ENCODE assay signal across 9 cellular contexts in the genomic region with DNA sequence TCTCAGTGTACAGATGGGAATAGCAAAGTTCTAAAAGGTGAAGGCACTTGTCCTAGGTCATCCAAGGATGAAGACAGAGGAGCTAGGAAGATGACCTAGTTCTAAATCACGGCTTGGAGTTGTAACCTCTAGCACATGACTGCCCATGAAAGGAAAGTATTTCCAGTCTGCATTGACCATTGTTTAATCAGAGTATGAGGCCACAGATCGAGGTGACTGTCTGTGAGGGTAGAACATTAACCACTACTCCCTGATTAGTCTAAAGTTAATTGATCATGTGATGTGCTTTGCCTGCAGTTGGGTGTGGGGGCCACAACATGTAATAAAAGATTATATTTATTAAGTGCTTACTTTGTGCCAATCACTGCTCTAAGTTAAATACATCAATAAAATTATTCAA. TPM values are rescaled to one million over a fixed set of nuclear protein-coding genes. Genes with fewer than 3 reads are reported as not detected.
DNase-seq lines count a peak whose midpoint lies in the region; ATAC-seq, FAIRE-seq and TF ChIP-seq lines count a peak whose summit lies in the region.
"Had no signal": no experiment of that assay in that cellular context is flagged by ENCODE, and none has a peak within 500 bp of the region (broad histone marks: within the 10 kb centered on the region; RNA-seq: fewer than 3 reads in every experiment).

No MANE protein-coding gene starts in this region.

- H3K36me3 Mint-ChIP-seq in activated T-cell treated with anti-CD3 and anti-CD28 coated beads, Interleukin-2, amount 50 U/mL, for 24 hours (ENCODE audit: low read depth): no peaks in the 10 kb centered on the region
- no peaks in the 10 kb centered on the region for H3K36me3 Mint-ChIP-seq in astrocyte (ENCODE audit: low read depth, unreplicated experiment)

- no peaks in the 10 kb centered on the region for H3K9me3 Mint-ChIP-seq in activated T-cell treated with anti-CD3 and anti-CD28 coated beads, Interleukin-2, amount 50 U/mL, for 24 hours
- H3K9me3 Mint-ChIP-seq in astrocyte (ENCODE audit: unreplicated experiment): peaks cover 2% of the 10 kb centered on the region

- no peaks in the 10 kb centered on the region for H3K27me3 Mint-ChIP-seq in activated T-cell treated with anti-CD3 and anti-CD28 coated beads, Interleukin-2, amount 50 U/mL, for 24 hours
- H3K27me3 Mint-ChIP-seq in astrocyte (ENCODE audit: low read depth, unreplicated experiment): no peaks in the 10 kb centered on the region

- H3K9ac ChIP-seq in astrocyte (ENCODE audit: low read length): no peak overlapping the region

- H3K27ac Mint-ChIP-seq in activated T-cell treated with anti-CD3 and anti-CD28 coated beads, Interleukin-2, amount 50 U/mL, for 24 hours: peak overlapping the region; percentile 11
- peak overlapping the region; percentile 26 for H3K27ac Mint-ChIP-seq in astrocyte (ENCODE audit: unreplicated experiment)

- 63% methylated on average over 2 of the region's 2 CpGs for WGBS in thymus
- 62 to 64% methylated on average over 2 of the region's 2 CpGs for WGBS in heart right ventricle, 2 donors

- ATAC-seq in HG03064 (IDR thresholded peaks at IDR 0.05; ENCODE audit: low read depth, unreplicated experiment) (peak; percentile 43), heart right ventricle (no peak)

- H3K36me3 ChIP-seq in astrocyte (ENCODE audit: insufficient read depth, low read length): no peaks in the 10 kb centered on the region
- H3K36me3 ChIP-seq in thymus (ENCODE audit: control insufficient read depth, insufficient read depth): no peaks in the 10 kb centered on the region
- no peaks in the 10 kb centered on the region for H3K36me3 ChIP-seq in heart right ventricle

- H3K4me1 ChIP-seq in astrocyte (ENCODE audit: insufficient read depth, low read length) (peaks cover 4% of the 10 kb centered on the region), thymus (ENCODE audit: control insufficient read depth, insufficient read depth, low read length) (peaks cover 8% of the 10 kb centered on the region), heart right ventricle (peaks cover 0 to 23% (median 0%) of the 10 kb centered on the region in 9 donors)

- H3K4me2 ChIP-seq in astrocyte (ENCODE audit: low read length): no peak overlapping the region

- no peak for DNase-seq in activated T-cell treated with anti-CD3 and anti-CD28 coated beads, Interleukin-2, amount 50 U/mL, for 24 hours
- DNase-seq in activated T-cell treated with anti-CD3 and anti-CD28 coated beads for 4 hours: no peak
- DNase-seq in astrocyte (ENCODE audit: low read depth): no peak
- no peak for DNase-seq in heart right ventricle
- no peak for DNase-seq in RKO (ENCODE audit: low spot score)
- no peak for DNase-seq in activated effector memory CD4-positive, alpha-beta T cell treated with Interleukin-2 at 50 U/mL for 16 hours
- DNase-seq: activated CD4-positive, CD25-positive, alpha-beta regulatory T cell had no signal

- H3K27me3 ChIP-seq in astrocyte (ENCODE audit: insufficient read depth, low read length): no peaks in the 10 kb centered on the region
- H3K27me3 ChIP-seq in thymus (ENCODE audit: control insufficient read depth, insufficient read depth): no peaks in the 10 kb centered on the region
- peaks cover 0 to 6% (median 0%) of the 10 kb centered on the region in 7 donors for H3K27me3 ChIP-seq in heart right ventricle

- H3K4me1 Mint-ChIP-seq in activated T-cell treated with anti-CD3 and anti-CD28 coated beads, Interleukin-2, amount 50 U/mL, for 24 hours (ENCODE audit: low read depth): peaks cover 24% of the 10 kb centered on the region
- peaks cover 34% of the 10 kb centered on the region for H3K4me1 Mint-ChIP-seq in astrocyte (ENCODE audit: low read depth, unreplicated experiment)

- no peak for TF ChIP-seq CTCF in astrocyte (IDR thresholded peaks at IDR 0.05; ENCODE audit: insufficient read depth, low read depth, low read length)
- TF ChIP-seq CTCF in heart right ventricle (IDR thresholded peaks at IDR 0.05): no peak

- H3K4me3 Mint-ChIP-seq in activated T-cell treated with anti-CD3 and anti-CD28 coated beads, Interleukin-2, amount 50 U/mL, for 24 hours: peak overlapping the region; percentile 21
- H3K4me3 Mint-ChIP-seq in astrocyte (ENCODE audit: unreplicated experiment): no peak overlapping the region

- intact Hi-C loops in heart right ventricle (cut with DNase I): no loop called here

- no peak for FAIRE-seq in astrocyte (lab: Jason Lieb, UNC)

- no peak overlapping the region for H2AFZ ChIP-seq in astrocyte (ENCODE audit: low read depth, low read length)

- H3K9me3 ChIP-seq in astrocyte (ENCODE audit: insufficient read depth, low read depth, low read length) (no peaks in the 10 kb centered on the region), thymus (ENCODE audit: control insufficient read depth) (no peaks in the 10 kb centered on the region), heart right ventricle (no peaks in the 10 kb centered on the region)

- H3K27ac ChIP-seq in astrocyte (ENCODE audit: low read depth, low read length): no peak overlapping the region
- peak overlapping the region; percentile 59 for H3K27ac ChIP-seq in thymus (ENCODE audit: low read depth)
- H3K27ac ChIP-seq in heart right ventricle: no peak overlapping the region

- H3K79me2 ChIP-seq in astrocyte (ENCODE audit: insufficient read depth, low read length): no peaks in the 10 kb centered on the region

- H3K4me3 ChIP-seq in astrocyte (ENCODE audit: insufficient read depth, low read depth, low read length) (no peak overlapping the region), thymus (ENCODE audit: low read length) (no peak overlapping the region), heart right ventricle (no peak overlapping the region)

- H4K20me1 ChIP-seq in astrocyte (ENCODE audit: insufficient read depth, low read length): no peaks in the 10 kb centered on the region

RNA-seq across cellular contexts. Expression of a gene that starts 0.7 kb away (rescaled TPM):
- 4.2 and 10.3 TPM in 2 replicates for total RNA-seq in astrocyte
- 0.50 TPM for polyA plus RNA-seq in thymus
- under 1 TPM in 6 of 10 donors, not detected in 4; 0.02 to 0.62 (median 0.06) TPM for total RNA-seq in heart right ventricle
- polyA plus RNA-seq in heart right ventricle: under 1 TPM in 1 of 2 donors, not detected in 1; 0.01 TPM
